Comparison of ENCODE assay signal across 10 cellular contexts in genomic region chr2:17104454-17104853, GRCh38.
A peak's percentile ranks its signal among the peaks of the same experiment; 100 is the strongest.
DNase-seq lines count a peak whose midpoint lies in the region; ATAC-seq and TF ChIP-seq lines count a peak whose summit lies in the region.
"Had no signal": no experiment of that assay in that cellular context is flagged by ENCODE, and none has a peak within 500 bp of the region (broad histone marks: within the 10 kb centered on the region; RNA-seq: fewer than 3 reads in every experiment).

No MANE protein-coding gene starts in this region.

- H3K36me3 Mint-ChIP-seq in CD4-positive, alpha-beta T cell (ENCODE audit: low read depth) = no peaks in the 10 kb centered on the region

- TF ChIP-seq CTCF in astrocyte of the spinal cord (IDR thresholded peaks at IDR 0.05; ENCODE audit: low read depth, low read length) (no peak), omental fat pad (IDR thresholded peaks at IDR 0.05) (no peak)
- TF ChIP-seq CTCF in CD4-positive, alpha-beta T cell (IDR thresholded peaks at IDR 0.05) = no peak

- intact Hi-C loops in CD4-positive, alpha-beta T cell (cut with DNase I, micrococcal nuclease) = no loop called here

- CTCF ChIA-PET in CD4-positive, alpha-beta T cell (lab: Charles Lee) = no interaction called here

- ATAC-seq in GM19463 (IDR thresholded peaks at IDR 0.05; ENCODE audit: unreplicated experiment) (peak; percentile 50), HG03095 (IDR thresholded peaks at IDR 0.05; ENCODE audit: unreplicated experiment) (peak; percentile 70), omental fat pad (ENCODE audit: low FRiP score) (no peak)
- ATAC-seq in CD4-positive, alpha-beta T cell (ENCODE audit: poor library complexity) = no peak

- POLR2A ChIA-PET in CD4-positive, alpha-beta T cell (lab: Charles Lee) = no interaction called here

- no peak overlapping the region for H3K27ac Mint-ChIP-seq in CD4-positive, alpha-beta T cell

- H3K9me3 ChIP-seq in BLaER1 = no peaks in the 10 kb centered on the region
- no peaks in the 10 kb centered on the region for H3K9me3 ChIP-seq in CD4-positive, alpha-beta T cell (ENCODE audit: control insufficient read depth, low read length)

- H3K4me3 ChIP-seq in BLaER1 (no peak overlapping the region), astrocyte of the spinal cord (ENCODE audit: low read depth, low read length) (no peak overlapping the region)

- no peaks in the 10 kb centered on the region for H3K27me3 ChIP-seq in BLaER1
- no peaks in the 10 kb centered on the region for H3K27me3 ChIP-seq in CD4-positive, alpha-beta T cell (ENCODE audit: control insufficient read depth, insufficient read depth, low read length)

- in situ Hi-C loops in astrocyte of the spinal cord (cut with HindIII; ENCODE audit: low sequenced_read_pairs) = no loop called here

- no peak overlapping the region for H3K9ac ChIP-seq in BLaER1

- H3K4me1 ChIP-seq in BLaER1 = peaks cover 11% of the 10 kb centered on the region; the same call in 1 of the 2 replicates

- peak; percentile 70 for DNase-seq in astrocyte of the spinal cord (ENCODE audit: low read depth, low spot score)
- DNase-seq in NCI-H1105 treated with DMSO at 0.1 percent for 48 hours (lab: John Stamatoyannopoulos, UW) = no peak
- no peak for DNase-seq in omental fat pad (ENCODE audit: low spot score)
- no peak for DNase-seq in CD4-positive, alpha-beta T cell
- DNase-seq in NOMO-1 treated with dmso at 0.1 percent for 144 hours (lab: John Stamatoyannopoulos, UW; ENCODE audit: unreplicated experiment) = no peak
- DNase-seq: NCI-H2029 treated with DMSO at 0.1 percent for 48 hours, substantia nigra had no signal

- H3K4me1 Mint-ChIP-seq in CD4-positive, alpha-beta T cell (ENCODE audit: low read depth) = no peaks in the 10 kb centered on the region

- H3K4me3 Mint-ChIP-seq in CD4-positive, alpha-beta T cell = no peak overlapping the region

- H3K27ac ChIP-seq in BLaER1 = no peak overlapping the region
- no peak overlapping the region for H3K27ac ChIP-seq in CD4-positive, alpha-beta T cell (ENCODE audit: low read depth, low read length)

- peaks cover 2% of the 10 kb centered on the region for H3K9me3 Mint-ChIP-seq in CD4-positive, alpha-beta T cell

- no peaks in the 10 kb centered on the region for H3K36me3 ChIP-seq in BLaER1

- peak overlapping the region; percentile 23; the same call in 1 of the 2 replicates for H3K4me2 ChIP-seq in BLaER1

- H3K27me3 Mint-ChIP-seq in CD4-positive, alpha-beta T cell = no peaks in the 10 kb centered on the region

- no peaks in the 10 kb centered on the region for H4K20me1 ChIP-seq in BLaER1

Comparison
In these comparisons a context has a peak if more than half of its experiments do, and no peak if none do; other contexts are left out.
1. ATAC-seq: peak in GM19463 (single experiment) and HG03095 (single experiment); none in omental fat pad (single experiment) and CD4-positive, alpha-beta T cell (single experiment).